Comparison of ENCODE assay signal across 28 cellular contexts in genomic region chr11:121488641-121489040, GRCh38. TPM values are rescaled to one million over a fixed set of nuclear protein-coding genes. Genes with fewer than 3 reads are reported as not detected.
DNase-seq lines count a peak whose midpoint lies in the region; ATAC-seq and TF ChIP-seq lines count a peak whose summit lies in the region.
"Had no signal": no experiment of that assay in that cellular context is flagged by ENCODE, and none has a peak within 500 bp of the region (broad histone marks: within the 10 kb centered on the region; RNA-seq: fewer than 3 reads in every experiment).

No MANE protein-coding gene starts in this region.

- DNase-seq in activated naive CD8-positive, alpha-beta T cell treated with anti-CD3 and anti-CD28 coated beads for 36 hours = no peak
- DNase-seq in T-helper 17 cell (no peak), esophagus squamous epithelium (lab: John Stamatoyannopoulos, UW) (no peak), SK-N-SH (no peak), HFFc6 (no peak), NCI-H1092 (lab: John Stamatoyannopoulos, UW) (no peak), NCI-H526 treated with DMSO at 0.1 percent for 48 hours (lab: John Stamatoyannopoulos, UW) (no peak)
- DNase-seq: activated CD4-positive, alpha-beta T cell treated with anti-CD3 and anti-CD28 coated beads for 36 hours; activated naive CD4-positive, alpha-beta T cell; activated T-cell treated with anti-CD3 and anti-CD28 coated beads, Interleukin-2, amount 50 U/mL, for 24 hours; Caco-2; central memory CD4-positive, alpha-beta T cell; DMS79; GF-D8; HCEC 1CT; left ventricle myocardium superior; MM.1S; NCI-H1417 treated with DMSO at 0.1 percent for 48 hours; NCI-H2081 treated with DMSO at 0.1 percent for 48 hours; NCI-H774; stimulated activated naive CD8-positive, alpha-beta T cell treated with anti-CD3 and anti-CD28 coated beads, Interleukin-15, amount 100 ng/mL, for 72 hours had no signal

- H3K27ac Mint-ChIP-seq in activated naive CD8-positive, alpha-beta T cell = peak overlapping the region; percentile 88
- H3K27ac Mint-ChIP-seq in activated naive CD8-positive, alpha-beta T cell treated with anti-CD3 and anti-CD28 coated beads for 36 hours = no peak overlapping the region
- H3K27ac Mint-ChIP-seq in T-helper 17 cell (peak overlapping the region; percentile 66), HFFc6 (no peak overlapping the region)
- H3K27ac Mint-ChIP-seq: activated CD4-positive, alpha-beta T cell treated with anti-CD3 and anti-CD28 coated beads for 36 hours; T-helper 2 cell treated with Interferon-gamma antibody and Interleukin-4, amounts not matched to agents 5 μg/mL and 100 μg/mL, for 36 hours had no signal

- H3K9ac ChIP-seq in SK-N-SH = no peak overlapping the region

- no peak overlapping the region for H3K4me2 ChIP-seq in SK-N-SH

- intact Hi-C loops in esophagus squamous epithelium (cut with DNase I) = no loop called here

- TF ChIP-seq RAD21 in SK-N-SH (IDR thresholded peaks at IDR 0.05; ENCODE audit: low read length) = no peak

- peaks cover 70% of the 10 kb centered on the region for H3K4me1 Mint-ChIP-seq in activated naive CD8-positive, alpha-beta T cell (ENCODE audit: low read depth)
- peaks cover 50% of the 10 kb centered on the region for H3K4me1 Mint-ChIP-seq in activated naive CD8-positive, alpha-beta T cell treated with anti-CD3 and anti-CD28 coated beads for 36 hours
- H3K4me1 Mint-ChIP-seq in T-helper 17 cell = peaks cover 61% of the 10 kb centered on the region
- H3K4me1 Mint-ChIP-seq in HFFc6 (ENCODE audit: low read depth) = no peaks in the 10 kb centered on the region

- no peaks in the 10 kb centered on the region for H3K27me3 ChIP-seq in esophagus squamous epithelium
- no peaks in the 10 kb centered on the region for H3K27me3 ChIP-seq in SK-N-SH (ENCODE audit: insufficient read depth)
- H3K27me3 ChIP-seq: ascending aorta, thyroid gland had no signal

- TF ChIP-seq CTCF in esophagus squamous epithelium (IDR thresholded peaks at IDR 0.05) (no peak), SK-N-SH (IDR thresholded peaks at IDR 0.05) (no peak), HFFc6 (IDR thresholded peaks at IDR 0.05) (no peak)

- H3K4me1 ChIP-seq in esophagus squamous epithelium = peaks cover 0 to 29% (median 12%) of the 10 kb centered on the region in 3 donors
- H3K4me1 ChIP-seq in SK-N-SH (ENCODE audit: control insufficient read depth in 1 of 2, insufficient read depth in 2 of 2, low read depth in 1 of 2, low read length in 1 of 2) = peaks cover 0 to 8% of the 10 kb centered on the region in 2 experiments; a peak in 1 of 4 replicates
- H3K4me1 ChIP-seq: Caco-2 had no signal

- no peak for TF ChIP-seq POLR2A in esophagus squamous epithelium (IDR thresholded peaks at IDR 0.05)

- no peak overlapping the region for H3K4me3 Mint-ChIP-seq in activated naive CD8-positive, alpha-beta T cell
- no peak overlapping the region for H3K4me3 Mint-ChIP-seq in activated naive CD8-positive, alpha-beta T cell treated with anti-CD3 and anti-CD28 coated beads for 36 hours
- H3K4me3 Mint-ChIP-seq in T-helper 17 cell = no peak overlapping the region
- no peak overlapping the region for H3K4me3 Mint-ChIP-seq in HFFc6
- H3K4me3 Mint-ChIP-seq: activated CD4-positive, alpha-beta T cell treated with anti-CD3 and anti-CD28 coated beads for 36 hours; activated T-cell treated with anti-CD3 and anti-CD28 coated beads, Interleukin-2, amount 50 U/mL, for 24 hours; B cell; stimulated activated naive CD8-positive, alpha-beta T cell treated with anti-CD3 and anti-CD28 coated beads, Interleukin-15, amount 100 ng/mL, for 72 hours; T-helper 2 cell treated with Interferon-gamma antibody and Interleukin-4, amounts not matched to agents 5 μg/mL and 100 μg/mL, for 36 hours had no signal

- CTCF ChIA-PET in SK-N-SH (lab: Yijun Ruan, JAX) = no interaction called here

- no peaks in the 10 kb centered on the region for H3K79me2 ChIP-seq in SK-N-SH (ENCODE audit: insufficient read depth)

- no peaks in the 10 kb centered on the region for H3F3A ChIP-seq in SK-N-SH (replicated peaks; ENCODE audit: insufficient read depth)

- POLR2A ChIA-PET in SK-N-SH (lab: Yijun Ruan, JAX) = no interaction called here

- H3K27ac ChIP-seq in esophagus squamous epithelium (peak overlapping the region in 3 of 4 donors; percentile 6 to 49 (median 45)), SK-N-SH (ENCODE audit: low read depth in 2 of 2, low read length in 1 of 2) (no peak overlapping the region)
- H3K27ac ChIP-seq: RWPE1 had no signal

- H3K36me3 ChIP-seq in esophagus squamous epithelium (peaks cover 0 to 10% (median 0%) of the 10 kb centered on the region in 3 donors), SK-N-SH (replicated peaks in 1 of 2; ENCODE audit: control insufficient read depth in 1 of 2, insufficient read depth in 2 of 2, low read length in 1 of 2) (no peaks in the 10 kb centered on the region)
- H3K36me3 ChIP-seq: ascending aorta, thyroid gland had no signal

- H3K9me2 ChIP-seq in SK-N-SH = no peaks in the 10 kb centered on the region

- peaks cover 3% of the 10 kb centered on the region for H3K9me3 Mint-ChIP-seq in activated naive CD8-positive, alpha-beta T cell (ENCODE audit: low read depth)
- no peaks in the 10 kb centered on the region for H3K9me3 Mint-ChIP-seq in activated naive CD8-positive, alpha-beta T cell treated with anti-CD3 and anti-CD28 coated beads for 36 hours
- no peaks in the 10 kb centered on the region for H3K9me3 Mint-ChIP-seq in HFFc6
- H3K9me3 Mint-ChIP-seq: activated T-cell treated with anti-CD3 and anti-CD28 coated beads, Interleukin-2, amount 50 U/mL, for 24 hours; T-helper 2 cell treated with Interferon-gamma antibody and Interleukin-4, amounts not matched to agents 5 μg/mL and 100 μg/mL, for 36 hours had no signal

- H3K9me3 ChIP-seq in T-helper 17 cell (ENCODE audit: control insufficient read depth, low read length, poor library complexity, severe bottlenecking) (no peaks in the 10 kb centered on the region), esophagus squamous epithelium (no peaks in the 10 kb centered on the region), SK-N-SH (no peaks in the 10 kb centered on the region)
- H3K9me3 ChIP-seq: ascending aorta, Caco-2, thyroid gland had no signal

- H3K4me3 ChIP-seq in esophagus squamous epithelium (no peak overlapping the region), SK-N-SH (ENCODE audit: low read depth in 2 of 2, low read length in 1 of 2) (no peak overlapping the region)
- H3K4me3 ChIP-seq: ascending aorta, K562, thyroid gland had no signal

- ATAC-seq in T-helper 17 cell = no peak
- ATAC-seq: activated CD4-positive, alpha-beta T cell treated with anti-CD3 and anti-CD28 coated beads for 36 hours; K562; stimulated activated naive CD8-positive, alpha-beta T cell treated with anti-CD3 and anti-CD28 coated beads, Interleukin-15, amount 100 ng/mL, for 72 hours had no signal

- WGBS in esophagus squamous epithelium, 2 donors = 54 to 81% methylated on average over 6 of the region's 6 CpGs
- WGBS in SK-N-SH (ENCODE audit: low lambda C conversion rate) = 82% methylated on average over 6 of the region's 6 CpGs

- peaks cover 35% of the 10 kb centered on the region for H3K36me3 Mint-ChIP-seq in activated naive CD8-positive, alpha-beta T cell
- H3K36me3 Mint-ChIP-seq in activated naive CD8-positive, alpha-beta T cell treated with anti-CD3 and anti-CD28 coated beads for 36 hours = peaks cover 71% of the 10 kb centered on the region
- peaks cover 36% of the 10 kb centered on the region for H3K36me3 Mint-ChIP-seq in T-helper 17 cell (ENCODE audit: low read depth)
- H3K36me3 Mint-ChIP-seq in HFFc6 (ENCODE audit: low read depth) = no peaks in the 10 kb centered on the region

- H4K20me1 ChIP-seq in SK-N-SH (ENCODE audit: insufficient read depth) = no peaks in the 10 kb centered on the region

- no peak overlapping the region for H2AFZ ChIP-seq in SK-N-SH (ENCODE audit: low read depth)

- no peak for TF ChIP-seq EP300 in SK-N-SH (IDR thresholded peaks at IDR 0.05; ENCODE audit: borderline replicate concordance in 1 of 2, low read depth in 1 of 2, low read length in 1 of 2)

- no peaks in the 10 kb centered on the region for H3K27me3 Mint-ChIP-seq in activated naive CD8-positive, alpha-beta T cell
- H3K27me3 Mint-ChIP-seq in activated naive CD8-positive, alpha-beta T cell treated with anti-CD3 and anti-CD28 coated beads for 36 hours = no peaks in the 10 kb centered on the region
- H3K27me3 Mint-ChIP-seq in T-helper 17 cell (no peaks in the 10 kb centered on the region), HFFc6 (ENCODE audit: insufficient read depth) (peaks cover 39% of the 10 kb centered on the region)
- H3K27me3 Mint-ChIP-seq: activated CD4-positive, alpha-beta T cell treated with anti-CD3 and anti-CD28 coated beads for 36 hours; activated T-cell treated with anti-CD3 and anti-CD28 coated beads, Interleukin-2, amount 50 U/mL, for 24 hours; B cell; stimulated activated naive CD8-positive, alpha-beta T cell treated with anti-CD3 and anti-CD28 coated beads, Interleukin-15, amount 100 ng/mL, for 72 hours had no signal

TF ChIP-seq in SK-N-SH, 30 proteins besides CTCF, POLR2A, EP300 and RAD21 (continues in another document):
- TF ChIP-seq, protein P1, sequence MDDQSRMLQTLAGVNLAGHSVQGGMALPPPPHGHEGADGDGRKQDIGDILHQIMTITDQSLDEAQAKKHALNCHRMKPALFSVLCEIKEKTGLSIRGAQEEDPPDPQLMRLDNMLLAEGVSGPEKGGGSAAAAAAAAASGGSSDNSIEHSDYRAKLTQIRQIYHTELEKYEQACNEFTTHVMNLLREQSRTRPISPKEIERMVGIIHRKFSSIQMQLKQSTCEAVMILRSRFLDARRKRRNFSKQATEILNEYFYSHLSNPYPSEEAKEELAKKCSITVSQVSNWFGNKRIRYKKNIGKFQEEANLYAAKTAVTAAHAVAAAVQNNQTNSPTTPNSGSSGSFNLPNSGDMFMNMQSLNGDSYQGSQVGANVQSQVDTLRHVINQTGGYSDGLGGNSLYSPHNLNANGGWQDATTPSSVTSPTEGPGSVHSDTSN (IDR thresholded peaks at IDR 0.05) = no peak
- TF ChIP-seq FOSL2 (IDR thresholded peaks at IDR 0.05; ENCODE audit: borderline replicate concordance, low read depth) (no peak), TAF1 (IDR thresholded peaks at IDR 0.05; ENCODE audit: borderline replicate concordance, low read depth, low read length) (no peak), JUND (IDR thresholded peaks at IDR 0.05) (no peak), MEF2A (IDR thresholded peaks at IDR 0.05; ENCODE audit: borderline replicate concordance, low read depth) (no peak), TCF12 (IDR thresholded peaks at IDR 0.05) (no peak), MXI1 (IDR thresholded peaks at IDR 0.05; ENCODE audit: low read depth, low read length) (no peak), FOXM1 (IDR thresholded peaks at IDR 0.05; ENCODE audit: low read depth) (no peak), POLR2AphosphoS5 (IDR thresholded peaks at IDR 0.05; ENCODE audit: low read depth, low read length) (no peak)

RNA-seq across cellular contexts. Expression of gene SORL1, which starts 36.5 kb away (rescaled TPM):
- 10 to 100 TPM; 47.5 to 47.9 TPM for total RNA-seq in activated naive CD8-positive, alpha-beta T cell treated with anti-CD3 and anti-CD28 coated beads for 36 hours
- 100 to 1,000 TPM; 273 to 331 TPM for total RNA-seq in T-helper 17 cell
- 10 to 100 TPM in 3 of 4 donors, 1 to 10 TPM in 1; 6.8 to 19.9 (median 16.3) TPM for total RNA-seq in esophagus squamous epithelium
- polyA plus RNA-seq in SK-N-SH (2012; rRNA removed) = 6.1 and 7.1 TPM in 2 replicates
- polyA plus RNA-seq in SK-N-SH (2012; cell fraction: cytosol; rRNA removed) = 4.6 and 5.6 TPM in 2 replicates
- polyA plus RNA-seq in SK-N-SH (2012; cell fraction: nucleus; rRNA removed) = 8.0 and 12.2 TPM in 2 replicates
- total RNA-seq in HFFc6 (2021; fragmentation: NEBNext Ultra II Directional; extraction: Animal tissue kit (Norgen Biotek cat#: 25700)) = under 1 TPM; 0.19 to 0.48 (median 0.36) TPM

Comparison
In these comparisons a context has a peak if more than half of its experiments do, and no peak if none do; other contexts are left out.
1. H3K27ac Mint-ChIP-seq: peak in activated naive CD8-positive, alpha-beta T cell (single experiment) and T-helper 17 cell (single experiment); none in activated naive CD8-positive, alpha-beta T cell treated with anti-CD3 and anti-CD28 coated beads for 36 hours (single experiment) and HFFc6 (single experiment).
2. H3K27ac ChIP-seq: peak in esophagus squamous epithelium (3 of 4); none in SK-N-SH (0 of 2).
3. RNA of gene SORL1, which starts 36.5 kb away (total RNA-seq): 273 to 331 TPM in T-helper 17 cell; 47.5 to 47.9 TPM in activated naive CD8-positive, alpha-beta T cell treated with anti-CD3 and anti-CD28 coated beads for 36 hours, 6.8 to 19.9 TPM in esophagus squamous epithelium and 0.19 to 0.48 TPM in HFFc6; every median in the first group is over 4 times any median in the second.